24 cellular contexts compared by ENCODE assay signal in genomic region chr3:24657870-24658535, GRCh38.
"Had no signal": no experiment of that assay in that cellular context is flagged by ENCODE, and none has a peak within 500 bp of the region (broad histone marks: within the 10 kb centered on the region; RNA-seq: fewer than 3 reads in every experiment).

No MANE protein-coding gene starts in this region.

- DNase-seq: activated B cell treated with CpG ODN at 0.5 μM for 24 hours; activated CD4-positive, alpha-beta T cell treated with anti-CD3 and anti-CD28 coated beads, Interleukin-2, amount 50 U/mL, for 1 hour; activated CD8-positive, alpha-beta T cell treated with anti-CD3 and anti-CD28 coated beads for 36 hours; activated naive CD8-positive, alpha-beta T cell treated with anti-CD3 and anti-CD28 coated beads, Interleukin-2, amount 50 U/mL, for 24 hours; activated T-cell treated with anti-CD3 and anti-CD28 coated beads, Interleukin-2, amount 50 U/mL, for 48 hours; dermis blood vessel endothelial cell; effector CD4-positive, alpha-beta T cell; foreskin melanocyte; heart right ventricle; left lung; mesendoderm; mucosa of descending colon; retina; stimulated activated CD4-positive, alpha-beta T cell treated with anti-CD3 and anti-CD28 coated beads, Interleukin-12 subunit alpha, Interleukin-12 subunit beta, amount 100 ng/mL, for 4 hours; stimulated activated CD4-positive, alpha-beta T cell treated with anti-CD3 and anti-CD28 coated beads, Interleukin-4, amount 100 ng/mL, for 1 hour; T-helper 2 cell; uterus had no signal

- H3K4me3 ChIP-seq: esophagus muscularis mucosa, heart right ventricle, left lung, lung, mucosa of descending colon, prostate gland, skin epidermis, thoracic aorta, uterus had no signal

- H3K27me3 ChIP-seq: esophagus muscularis mucosa, heart right ventricle, left lung, neutrophil, uterus had no signal

- H3K4me1 ChIP-seq: heart right ventricle, left lung, prostate gland, uterus had no signal

- H3K36me3 ChIP-seq: esophagus muscularis mucosa, heart right ventricle, left lung, neutrophil, prostate gland, thoracic aorta, uterus had no signal

- ATAC-seq: activated CD8-positive, alpha-beta T cell treated with anti-CD3 and anti-CD28 coated beads for 36 hours; activated naive CD8-positive, alpha-beta T cell treated with anti-CD3 and anti-CD28 coated beads, Interleukin-2, amount 50 U/mL, for 24 hours; heart right ventricle; left lung; mucosa of descending colon; sciatic nerve had no signal

- H3K9me3 ChIP-seq: mucosa of descending colon, neutrophil, prostate gland, uterus had no signal

- H3K27ac ChIP-seq: esophagus muscularis mucosa, heart right ventricle, left lung, neutrophil, prostate gland, skin epidermis, thoracic aorta, uterus had no signal
